Comparison of ENCODE assay signal across 8 cellular contexts in the genomic region with DNA sequence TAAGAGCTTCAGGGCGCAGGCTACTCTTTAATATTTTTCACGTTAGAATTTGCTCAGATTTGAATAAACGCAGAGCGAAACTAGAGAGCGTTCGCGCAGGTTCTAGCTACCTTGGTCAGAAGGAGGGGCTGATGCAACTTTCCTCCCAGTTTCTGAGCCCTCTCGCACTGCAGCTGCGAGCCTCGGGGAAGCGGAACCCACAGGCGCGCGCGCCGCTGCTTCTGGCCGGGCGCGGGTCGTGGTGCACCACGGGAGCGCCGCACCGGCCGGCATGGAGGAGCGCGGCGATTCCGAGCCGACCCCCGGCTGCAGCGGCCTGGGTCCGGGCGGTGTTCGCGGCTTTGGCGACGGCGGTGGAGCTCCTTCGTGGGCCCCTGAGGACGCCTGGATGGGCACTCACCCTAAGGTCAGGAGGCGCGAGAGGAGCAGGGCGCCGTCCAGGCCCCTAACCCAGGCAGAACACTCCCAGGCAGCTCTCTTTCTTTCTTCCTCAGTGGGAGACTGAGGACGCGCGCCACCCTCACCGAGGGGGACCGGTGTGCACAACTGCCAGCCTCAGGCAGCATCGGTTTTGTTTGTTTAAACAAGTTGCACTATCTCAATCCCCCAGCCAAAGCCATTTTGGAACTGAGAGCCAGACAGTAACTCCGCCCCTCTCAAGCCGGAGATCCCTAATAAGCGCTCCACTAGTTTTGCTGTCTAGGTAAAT. TPM values are rescaled to one million over a fixed set of nuclear protein-coding genes. Genes with fewer than 3 reads are reported as not detected.
DNase-seq lines count a peak whose midpoint lies in the region; ATAC-seq, FAIRE-seq and TF ChIP-seq lines count a peak whose summit lies in the region.

Gene TSEN15, plus strand, starts transcription at position 246 of the 709 bp plus-strand sequence. Its CDS starts 26 bp downstream, at position 272.

- H3K79me2 ChIP-seq in fibroblast of lung (ENCODE audit: control insufficient read depth, insufficient read depth, low read length) = peaks cover 22% of the 10 kb centered on the region

- TF ChIP-seq CTCF in fibroblast of lung (conservative IDR thresholded peaks at IDR 0.05 in 1 of 2, IDR thresholded peaks at IDR 0.05 in 1 of 2; ENCODE audit: low read depth in 1 of 2, low read length in 2 of 2) = no peak

- peak; percentile 84 for DNase-seq in DMS153 treated with DMSO at 0.1 percent for 48 hours (lab: John Stamatoyannopoulos, UW; ENCODE audit: unreplicated experiment)
- DNase-seq in RCC 7860 (ENCODE audit: low spot score) = peak; percentile 62
- peak; percentile 84 to 85 for DNase-seq in activated T-cell treated with anti-CD3 and anti-CD28 coated beads, Interleukin-2, amount 50 U/mL, for 72 hours
- DNase-seq in fibroblast of lung (ENCODE audit: low read depth in 2 of 2) = peak; percentile 82 to 87
- DNase-seq in natural killer cell treated with Interleukin-12 subunit alpha and Interleukin-12 subunit beta and Interleukin-15 and Interleukin-18, amount 100 ng/mL, for 72 hours (ENCODE audit: low spot score) = peak; percentile 89
- peak; percentile 83 to 87 for DNase-seq in stimulated activated naive CD8-positive, alpha-beta T cell treated with anti-CD3 and anti-CD28 coated beads, Interleukin-15, amount 100 ng/mL, for 72 hours

- no peak for FAIRE-seq in RCC 7860 (lab: Jason Lieb, UNC)

- H3K27ac Mint-ChIP-seq in IgD-negative memory B cell = peak within 1 kb of the TSS; percentile 51 to 96 (median 89)
- H3K27ac Mint-ChIP-seq in activated T-cell treated with anti-CD3 and anti-CD28 coated beads, Interleukin-2, amount 50 U/mL, for 72 hours = peak within 1 kb of the TSS; percentile 99
- peak within 1 kb of the TSS; percentile 95 to 98 for H3K27ac Mint-ChIP-seq in natural killer cell treated with Interleukin-12 subunit alpha and Interleukin-12 subunit beta and Interleukin-15 and Interleukin-18, amount 100 ng/mL, for 72 hours
- peak within 1 kb of the TSS; percentile 100 for H3K27ac Mint-ChIP-seq in stimulated activated naive CD8-positive, alpha-beta T cell treated with anti-CD3 and anti-CD28 coated beads, Interleukin-15, amount 100 ng/mL, for 72 hours

- H4K20me1 ChIP-seq in fibroblast of lung (ENCODE audit: control insufficient read depth, extremely low read depth, insufficient read depth, low read length) = no peaks in the 10 kb centered on the region

- H3K9ac ChIP-seq in fibroblast of lung (ENCODE audit: insufficient read depth, low read length) = peak within 1 kb of the TSS; percentile 69

- H3K4me2 ChIP-seq in fibroblast of lung (ENCODE audit: extremely low read depth, insufficient read depth, low read length) = peak within 1 kb of the TSS; percentile 87

- peak within 1 kb of the TSS; percentile 75 for H3K27ac ChIP-seq in fibroblast of lung (ENCODE audit: insufficient read depth, low read length)

- peak within 1 kb of the TSS; percentile 43 to 90 (median 62) for H3K4me3 ChIP-seq in fibroblast of lung (replicated peaks in 1 of 4; ENCODE audit: control extremely low read depth in 1 of 4, insufficient read depth in 1 of 4, low read depth in 3 of 4, low read length in 4 of 4)

- peaks cover 7% of the 10 kb centered on the region for H3K27me3 Mint-ChIP-seq in IgD-negative memory B cell
- H3K27me3 Mint-ChIP-seq in activated T-cell treated with anti-CD3 and anti-CD28 coated beads, Interleukin-2, amount 50 U/mL, for 72 hours (ENCODE audit: low read depth) = peaks cover 22% of the 10 kb centered on the region
- H3K27me3 Mint-ChIP-seq in natural killer cell treated with Interleukin-12 subunit alpha and Interleukin-12 subunit beta and Interleukin-15 and Interleukin-18, amount 100 ng/mL, for 72 hours = peaks cover 16 to 21% of the 10 kb centered on the region in 2 donors
- peaks cover 26% of the 10 kb centered on the region for H3K27me3 Mint-ChIP-seq in stimulated activated naive CD8-positive, alpha-beta T cell treated with anti-CD3 and anti-CD28 coated beads, Interleukin-15, amount 100 ng/mL, for 72 hours

- H3K36me3 Mint-ChIP-seq in IgD-negative memory B cell = no peaks in the 10 kb centered on the region
- H3K36me3 Mint-ChIP-seq in activated T-cell treated with anti-CD3 and anti-CD28 coated beads, Interleukin-2, amount 50 U/mL, for 72 hours (ENCODE audit: insufficient read depth in 2 of 2) = peaks cover 7 to 16% of the 10 kb centered on the region in 2 donors
- H3K36me3 Mint-ChIP-seq in natural killer cell treated with Interleukin-12 subunit alpha and Interleukin-12 subunit beta and Interleukin-15 and Interleukin-18, amount 100 ng/mL, for 72 hours = peaks cover 8% of the 10 kb centered on the region

- peak within 1 kb of the TSS; percentile 66 for H2AFZ ChIP-seq in fibroblast of lung (ENCODE audit: low read length)

- H3K9me3 Mint-ChIP-seq in IgD-negative memory B cell = no peaks in the 10 kb centered on the region
- H3K9me3 Mint-ChIP-seq in activated T-cell treated with anti-CD3 and anti-CD28 coated beads, Interleukin-2, amount 50 U/mL, for 72 hours = no peaks in the 10 kb centered on the region
- no peaks in the 10 kb centered on the region for H3K9me3 Mint-ChIP-seq in natural killer cell treated with Interleukin-12 subunit alpha and Interleukin-12 subunit beta and Interleukin-15 and Interleukin-18, amount 100 ng/mL, for 72 hours
- H3K9me3 Mint-ChIP-seq in stimulated activated naive CD8-positive, alpha-beta T cell treated with anti-CD3 and anti-CD28 coated beads, Interleukin-15, amount 100 ng/mL, for 72 hours = no peaks in the 10 kb centered on the region

- H3K4me1 ChIP-seq in fibroblast of lung (ENCODE audit: control insufficient read depth, extremely low read depth, insufficient read depth, low read length) = peaks cover 6% of the 10 kb centered on the region

- H3K9me3 ChIP-seq in fibroblast of lung (ENCODE audit: control insufficient read depth, insufficient read depth, low read depth, low read length) = no peaks in the 10 kb centered on the region

- peak within 1 kb of the TSS; percentile 93 to 99 (median 98) for H3K4me3 Mint-ChIP-seq in IgD-negative memory B cell
- peak within 1 kb of the TSS; percentile 90 to 94 for H3K4me3 Mint-ChIP-seq in activated T-cell treated with anti-CD3 and anti-CD28 coated beads, Interleukin-2, amount 50 U/mL, for 72 hours
- H3K4me3 Mint-ChIP-seq in natural killer cell treated with Interleukin-12 subunit alpha and Interleukin-12 subunit beta and Interleukin-15 and Interleukin-18, amount 100 ng/mL, for 72 hours = peak within 1 kb of the TSS; percentile 93
- H3K4me3 Mint-ChIP-seq in stimulated activated naive CD8-positive, alpha-beta T cell treated with anti-CD3 and anti-CD28 coated beads, Interleukin-15, amount 100 ng/mL, for 72 hours = peak within 1 kb of the TSS; percentile 92 to 93

- H3K27me3 ChIP-seq in fibroblast of lung (ENCODE audit: control insufficient read depth, insufficient read depth, low read length) = no peaks in the 10 kb centered on the region

- no peaks in the 10 kb centered on the region for H3K36me3 ChIP-seq in fibroblast of lung (ENCODE audit: control insufficient read depth, insufficient read depth, low read length)

- peak; percentile 98 for ATAC-seq in GM21528 (IDR thresholded peaks at IDR 0.05; ENCODE audit: low FRiP score, unreplicated experiment)
- ATAC-seq in activated T-cell treated with anti-CD3 and anti-CD28 coated beads, Interleukin-2, amount 50 U/mL, for 72 hours (replicated peaks in 1 of 2) = peak; percentile 98
- ATAC-seq in natural killer cell treated with Interleukin-12 subunit alpha and Interleukin-12 subunit beta and Interleukin-15 and Interleukin-18, amount 100 ng/mL, for 72 hours = peak; percentile 99
- peak; percentile 98 for ATAC-seq in stimulated activated naive CD8-positive, alpha-beta T cell treated with anti-CD3 and anti-CD28 coated beads, Interleukin-15, amount 100 ng/mL, for 72 hours

- peaks cover 17 to 25% (median 17%) of the 10 kb centered on the region in 3 donors for H3K4me1 Mint-ChIP-seq in IgD-negative memory B cell
- peaks cover 45% of the 10 kb centered on the region for H3K4me1 Mint-ChIP-seq in activated T-cell treated with anti-CD3 and anti-CD28 coated beads, Interleukin-2, amount 50 U/mL, for 72 hours (ENCODE audit: low read depth)
- peaks cover 26 to 34% of the 10 kb centered on the region in 2 donors for H3K4me1 Mint-ChIP-seq in natural killer cell treated with Interleukin-12 subunit alpha and Interleukin-12 subunit beta and Interleukin-15 and Interleukin-18, amount 100 ng/mL, for 72 hours (ENCODE audit: low read depth in 2 of 2)
- H3K4me1 Mint-ChIP-seq in stimulated activated naive CD8-positive, alpha-beta T cell treated with anti-CD3 and anti-CD28 coated beads, Interleukin-15, amount 100 ng/mL, for 72 hours = peaks cover 22% of the 10 kb centered on the region

RNA-seq across cellular contexts. Expression of gene TSEN15, which starts in this region (rescaled TPM):
- polyA plus RNA-seq in IgD-negative memory B cell = 35.1 TPM
- total RNA-seq in activated T-cell treated with anti-CD3 and anti-CD28 coated beads, Interleukin-2, amount 50 U/mL, for 72 hours = 10 to 100 TPM; 74.2 to 82.3 TPM
- 31.6 and 53.7 TPM in 2 replicates for total RNA-seq in fibroblast of lung
- 54.4 and 74.2 TPM in 2 replicates for polyA plus RNA-seq in fibroblast of lung
- polyA plus RNA-seq in fibroblast of lung (2012) = 40.5 and 47.1 TPM in 2 replicates
- 32.9 and 49.0 TPM in 2 replicates for polyA minus RNA-seq in fibroblast of lung (ENCODE audit: low replicate concordance)
- 10 to 100 TPM; 40.2 to 42.6 TPM for total RNA-seq in natural killer cell treated with Interleukin-12 subunit alpha and Interleukin-12 subunit beta and Interleukin-15 and Interleukin-18, amount 100 ng/mL, for 72 hours

Comparison
In these comparisons a context has a peak if more than half of its experiments do, and no peak if none do; other contexts are left out.
1. Peak in every context shown above with its lines: DNase-seq, ATAC-seq, H3K4me3 ChIP-seq and H3K27ac ChIP-seq.